In the genomic region with DNA sequence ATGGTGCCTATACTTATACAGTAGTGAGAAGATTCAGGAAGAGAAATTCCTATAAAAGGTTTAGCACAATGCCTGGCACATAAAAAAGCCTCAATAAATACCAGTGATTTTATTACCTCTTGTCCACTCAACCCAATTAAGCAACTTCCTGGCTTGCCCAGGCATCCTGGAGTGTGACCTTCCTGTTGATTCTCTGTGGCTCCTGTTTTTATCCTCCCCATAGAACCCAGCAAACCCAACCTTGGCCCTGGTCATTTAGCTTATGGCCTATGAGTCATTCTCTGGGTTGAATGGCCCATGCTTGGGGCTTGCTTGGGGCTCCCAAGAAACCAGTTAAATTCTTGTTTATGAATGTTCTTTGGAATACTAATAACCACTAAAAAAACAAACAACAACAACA, we compare ENCODE assay signal across 21 cellular contexts. TPM values are rescaled to one million over a fixed set of nuclear protein-coding genes. Genes with fewer than 3 reads are reported as not detected.
DNase-seq lines count a peak whose midpoint lies in the region; ATAC-seq, FAIRE-seq and TF ChIP-seq lines count a peak whose summit lies in the region.
"Had no signal": no experiment of that assay in that cellular context is flagged by ENCODE, and none has a peak within 500 bp of the region (broad histone marks: within the 10 kb centered on the region; RNA-seq: fewer than 3 reads in every experiment).

No MANE protein-coding gene starts in this region.

- H3K27me3 ChIP-seq in testis = no peaks in the 10 kb centered on the region
- H3K27me3 ChIP-seq: BLaER1 treated with 17β-estradiol and CSF1 and Interleukin-3, amounts not matched to agents 10 nM and 100 nM; esophagus squamous epithelium had no signal

- POLR2A ChIA-PET in WTC11 (lab: Charles Lee) = no interaction called here

- intact Hi-C loops in left colon (cut with DNase I, micrococcal nuclease) = no loop called here
- intact Hi-C loops in testis (cut with DNase I; ENCODE audit: low total_unique reads) = no loop called here

- H3K27me3 Mint-ChIP-seq in WTC11 (ENCODE audit: low read depth) = no peaks in the 10 kb centered on the region
- H3K27me3 Mint-ChIP-seq: dendritic cell treated with granulocyte-macrophage colony-stimulating factor and Interleukin-4, amounts not matched to agents 40 ng/mL and 50 ng/mL, for 4 days; progenitor cell of endocrine pancreas had no signal

- H3K4me3 Mint-ChIP-seq in WTC11 = no peak overlapping the region
- H3K4me3 Mint-ChIP-seq: brain; dendritic cell treated with granulocyte-macrophage colony-stimulating factor and Interleukin-4, amounts not matched to agents 40 ng/mL and 50 ng/mL, for 4 days; naive thymus-derived CD4-positive, alpha-beta T cell had no signal

- peaks cover 10% of the 10 kb centered on the region; the same call in 1 of the 2 replicates for H3K9me3 Mint-ChIP-seq in WTC11

- peak overlapping the region in 1 of 2 donors; percentile 44 for H3K27ac ChIP-seq in testis
- H3K27ac ChIP-seq: BLaER1 treated with 17β-estradiol and CSF1 and Interleukin-3, amounts not matched to agents 10 nM and 100 nM; PC-9; WERI-Rb-1 had no signal

- DNase-seq in LHCN-M2 (ENCODE audit: low read depth) (peak; percentile 98), WTC11 (ENCODE audit: low spot score) (no peak), left colon (peak in 1 of 2 donors; percentile 63), testis (peak; percentile 15), H54 (ENCODE audit: insufficient read length, low spot score) (no peak)
- DNase-seq in activated T-cell treated with anti-CD3 and anti-CD28 coated beads, Interleukin-2, amount 50 U/mL, for 48 hours = no peak
- DNase-seq: activated naive CD4-positive, alpha-beta T cell; esophagus squamous epithelium; hippocampal formation; Karpas-422; naive thymus-derived CD4-positive, alpha-beta T cell; NCI-H1694; PC-9; substantia nigra; WERI-Rb-1 had no signal

- H3K27ac Mint-ChIP-seq in WTC11 = no peak overlapping the region
- H3K27ac Mint-ChIP-seq: dendritic cell treated with granulocyte-macrophage colony-stimulating factor and Interleukin-4, amounts not matched to agents 40 ng/mL and 50 ng/mL, for 4 days; naive thymus-derived CD4-positive, alpha-beta T cell; progenitor cell of endocrine pancreas had no signal

- no peak for TF ChIP-seq CTCF in WTC11 (IDR thresholded peaks at IDR 0.05)
- no peak for TF ChIP-seq CTCF in testis (IDR thresholded peaks at IDR 0.05)

- no peaks in the 10 kb centered on the region for H3K4me1 ChIP-seq in testis

- no peaks in the 10 kb centered on the region for H3K36me3 ChIP-seq in testis (ENCODE audit: low read depth, missing control alignments)
- H3K36me3 ChIP-seq: BLaER1 treated with 17β-estradiol and CSF1 and Interleukin-3, amounts not matched to agents 10 nM and 100 nM; esophagus squamous epithelium; WERI-Rb-1 had no signal

- ATAC-seq in WTC11 (peak; percentile 46), left colon (peak; percentile 97), HG03521 (IDR thresholded peaks at IDR 0.05; ENCODE audit: unreplicated experiment) (no peak)
- ATAC-seq: naive thymus-derived CD4-positive, alpha-beta T cell had no signal

- FAIRE-seq in H54 (lab: Jason Lieb, UNC) = no peak
- FAIRE-seq: GM18507 had no signal

- TF ChIP-seq POLR2A in testis (IDR thresholded peaks at IDR 0.05) (no peak), H54 (IDR thresholded peaks at IDR 0.05; ENCODE audit: low read depth, low read length) (no peak)

- no peaks in the 10 kb centered on the region for H3K9me3 ChIP-seq in testis
- H3K9me3 ChIP-seq: esophagus squamous epithelium had no signal

- H3K4me3 ChIP-seq in testis = no peak overlapping the region
- H3K4me3 ChIP-seq: BLaER1 treated with 17β-estradiol and CSF1 and Interleukin-3, amounts not matched to agents 10 nM and 100 nM; esophagus squamous epithelium; PC-9 had no signal

- CTCF ChIA-PET in WTC11 (lab: Charles Lee) = interaction anchor here (1.0 to 5.5 kb wide), 4 partner anchors 10 to 49 kb away, joined by 3 to 26 read pairs (median 10); no protein-coding TSS in a partner anchor

- no peaks in the 10 kb centered on the region for H3K36me3 Mint-ChIP-seq in WTC11
- H3K36me3 Mint-ChIP-seq: brain; naive thymus-derived CD4-positive, alpha-beta T cell had no signal

- H3K4me1 Mint-ChIP-seq in WTC11 = peaks cover 13% of the 10 kb centered on the region

TF ChIP-seq in WTC11, 78 proteins besides CTCF, POLR2A, EP300 and RAD21:
- TF ChIP-seq SMAD4 (CRISPR knock-in tag; IDR thresholded peaks at IDR 0.05) (no peak), SMAD3 (CRISPR knock-in tag; IDR thresholded peaks at IDR 0.05; ENCODE audit: borderline replicate concordance) (no peak), ESRRA (CRISPR knock-in tag; IDR thresholded peaks at IDR 0.05; ENCODE audit: borderline replicate concordance) (no peak), RORB (CRISPR knock-in tag; IDR thresholded peaks at IDR 0.05) (no peak), TEAD1 (CRISPR knock-in tag; IDR thresholded peaks at IDR 0.05) (no peak), SOX15 (CRISPR knock-in tag; IDR thresholded peaks at IDR 0.05) (no peak), CDX4 (CRISPR knock-in tag; IDR thresholded peaks at IDR 0.05; ENCODE audit: borderline replicate concordance) (no peak), ZBTB21 (CRISPR knock-in tag; IDR thresholded peaks at IDR 0.05; ENCODE audit: borderline replicate concordance) (no peak), ZNF671 (CRISPR knock-in tag; IDR thresholded peaks at IDR 0.05) (no peak), NR2C2 (CRISPR knock-in tag; IDR thresholded peaks at IDR 0.05) (no peak), GRHL2 (CRISPR knock-in tag; IDR thresholded peaks at IDR 0.05; ENCODE audit: insufficient replicate concordance, severe bottlenecking) (no peak), ZNF121 (CRISPR knock-in tag; IDR thresholded peaks at IDR 0.05) (no peak)
TF ChIP-seq in WTC11: peak in this region for 0.

RNA-seq across cellular contexts. Expression of gene SPARC, which starts 21.4 kb away (rescaled TPM):
- total RNA-seq in LHCN-M2 (2014; rRNA removed) = 797 and 1,163 TPM in 2 replicates
- polyA plus RNA-seq in LHCN-M2 (2012) = 2,613 TPM
- total RNA-seq in WTC11 (2021) = 357 to 418 TPM (median 358 TPM) in 3 replicates
- total RNA-seq in left colon = 100 to 1,000 TPM in 1 of 2 donors, 10 to 100 TPM in 1; 91.3 to 178 TPM
- total RNA-seq in testis = 1,000 to 10,000 TPM; 1,884 to 2,585 TPM
- 3,080 TPM for polyA plus RNA-seq in testis (ENCODE audit: insufficient read depth, low read depth, low replicate concordance)

RNA-seq across cellular contexts. Expression of gene ATOX1, which starts 50.3 kb away (rescaled TPM):
- total RNA-seq in LHCN-M2 (2014; rRNA removed) (86.4 and 119 TPM in 2 replicates), WTC11 (2021) (76.4 to 79.3 TPM (median 77.4 TPM) in 3 replicates), left colon (10 to 100 TPM; 48.7 to 49.2 TPM), testis (100 to 1,000 TPM; 135 to 145 TPM)
- polyA plus RNA-seq in LHCN-M2 (2012) = 415 TPM
- polyA plus RNA-seq in testis (ENCODE audit: insufficient read depth, low read depth, low replicate concordance) = 115 TPM

Comparison
In these comparisons a context has a peak if more than half of its experiments do, and no peak if none do; other contexts are left out.
1. DNase-seq: peak in LHCN-M2 (single experiment) and testis (single experiment); none in WTC11 (single experiment), H54 (single experiment) and activated T-cell treated with anti-CD3 and anti-CD28 coated beads, Interleukin-2, amount 50 U/mL, for 48 hours (0 of 2).